ENCODE assay signal across 13 cellular contexts in the genomic region with DNA sequence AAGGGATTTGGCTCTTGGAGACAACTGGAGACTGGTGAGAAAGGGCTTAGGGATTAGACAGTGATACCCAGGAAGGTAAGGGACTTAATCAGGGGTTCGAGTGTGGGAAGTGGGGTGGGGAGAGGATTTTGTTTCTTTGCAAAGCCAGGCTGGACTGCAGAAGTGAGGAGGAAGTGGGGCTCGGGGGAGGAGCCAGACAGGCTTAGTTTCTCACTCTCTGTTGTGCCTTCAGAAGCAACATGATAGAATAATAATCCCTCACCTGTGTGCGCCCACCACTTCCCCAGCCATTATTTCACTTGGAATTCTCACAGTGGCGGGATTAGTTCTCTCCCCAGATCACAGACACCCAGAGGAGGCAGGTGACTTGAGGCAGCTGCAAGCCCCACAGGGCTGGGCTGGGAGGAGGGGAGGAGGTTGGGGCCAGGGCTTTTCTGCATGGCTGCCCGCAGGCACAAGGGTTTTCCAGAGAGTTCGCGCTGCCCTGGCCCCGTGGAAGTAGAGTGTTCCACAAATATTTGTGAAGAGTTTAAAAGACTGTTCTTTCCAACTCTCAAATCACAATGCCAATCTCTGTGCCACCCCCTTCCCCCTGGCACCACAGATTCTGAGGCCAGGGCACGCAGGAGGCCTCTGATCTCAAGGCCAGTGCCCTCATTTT. TPM values are rescaled to one million over a fixed set of nuclear protein-coding genes. Genes with fewer than 3 reads are reported as not detected.
DNase-seq lines count a peak whose midpoint lies in the region; ATAC-seq and TF ChIP-seq lines count a peak whose summit lies in the region.
"Had no signal": no experiment of that assay in that cellular context is flagged by ENCODE, and none has a peak within 500 bp of the region (broad histone marks: within the 10 kb centered on the region; RNA-seq: fewer than 3 reads in every experiment).

No MANE protein-coding gene starts in this region.

- peak; percentile 40 for ATAC-seq in activated naive CD8-positive, alpha-beta T cell treated with anti-CD3 and anti-CD28 coated beads, Interleukin-2, amount 10 ng/mL, durations not matched to agents 7 days and 5 days (ENCODE audit: low read depth)
- ATAC-seq: A549; activated CD4-positive, alpha-beta T cell treated with anti-CD3 and anti-CD28 coated beads for 36 hours had no signal

- POLR2A ChIA-PET in activated naive CD8-positive, alpha-beta T cell treated with anti-CD3 and anti-CD28 coated beads, Interleukin-2, amount 10 ng/mL, durations not matched to agents 7 days and 5 days (lab: Charles Lee): interaction anchor here (0.7 to 10.5 kb wide), 6 partner anchors 11 to 103 kb away, joined by 3 to 156 read pairs (median 7); a partner anchor contains a TSS

- H3K9me3 Mint-ChIP-seq in activated naive CD8-positive, alpha-beta T cell treated with anti-CD3 and anti-CD28 coated beads, Interleukin-2, amount 10 ng/mL, durations not matched to agents 7 days and 5 days: no peaks in the 10 kb centered on the region

- no peaks in the 10 kb centered on the region for H3K27me3 ChIP-seq in osteoblast (ENCODE audit: insufficient read depth, low read length)

- no peak overlapping the region for H3K4me2 ChIP-seq in osteoblast (ENCODE audit: insufficient read depth, low read length)
- H3K4me2 ChIP-seq: A549 had no signal

- H3K79me2 ChIP-seq in osteoblast (ENCODE audit: insufficient read depth, low read length): peaks cover 14% of the 10 kb centered on the region

- H3K4me1 ChIP-seq in osteoblast (ENCODE audit: insufficient read depth, low read length): peaks cover 10% of the 10 kb centered on the region

- peak overlapping the region; percentile 69 for H3K4me3 Mint-ChIP-seq in activated naive CD8-positive, alpha-beta T cell treated with anti-CD3 and anti-CD28 coated beads, Interleukin-2, amount 10 ng/mL, durations not matched to agents 7 days and 5 days
- H3K4me3 Mint-ChIP-seq: activated CD4-positive, alpha-beta T cell treated with anti-CD3 and anti-CD28 coated beads for 36 hours had no signal

- H3K27ac Mint-ChIP-seq in activated naive CD8-positive, alpha-beta T cell treated with anti-CD3 and anti-CD28 coated beads, Interleukin-2, amount 10 ng/mL, durations not matched to agents 7 days and 5 days: peak overlapping the region; percentile 93

- H4K20me1 ChIP-seq in osteoblast (ENCODE audit: insufficient read depth, low read length): peaks cover 3% of the 10 kb centered on the region

- TF ChIP-seq CTCF in osteoblast (IDR thresholded peaks at IDR 0.05; ENCODE audit: extremely low read depth, low read depth, low read length): no peak

- H3K36me3 ChIP-seq in KOPT-K1 (ENCODE audit: insufficient read depth, low read length): no peaks in the 10 kb centered on the region
- no peaks in the 10 kb centered on the region for H3K36me3 ChIP-seq in osteoblast (ENCODE audit: insufficient read depth, low read length)

- H3K27me3 Mint-ChIP-seq in activated naive CD8-positive, alpha-beta T cell treated with anti-CD3 and anti-CD28 coated beads, Interleukin-2, amount 10 ng/mL, durations not matched to agents 7 days and 5 days: no peaks in the 10 kb centered on the region
- H3K27me3 Mint-ChIP-seq: activated CD4-positive, alpha-beta T cell treated with anti-CD3 and anti-CD28 coated beads for 36 hours had no signal

- DNase-seq in NCI-H1417 (lab: John Stamatoyannopoulos, UW): peak in 2 of 3 experiments; percentile 3 to 8
- no peak for DNase-seq in NCI-H1417 treated with DMSO at 0.1 percent for 48 hours (lab: John Stamatoyannopoulos, UW)
- DNase-seq in activated naive CD8-positive, alpha-beta T cell treated with anti-CD3 and anti-CD28 coated beads, Interleukin-2, amount 10 ng/mL, durations not matched to agents 7 days and 5 days: peak; percentile 49
- peak; percentile 46 for DNase-seq in osteoblast (ENCODE audit: insufficient read length, low spot score, missing footprints)
- no peak for DNase-seq in dermis blood vessel endothelial cell
- DNase-seq in SK-N-DZ (ENCODE audit: low spot score): no peak
- no peak for DNase-seq in activated gamma-delta T cell (lab: John Stamatoyannopoulos, UW)
- DNase-seq: activated CD4-positive, alpha-beta T cell treated with anti-CD3 and anti-CD28 coated beads for 36 hours; effector CD8-positive, alpha-beta T cell; NCI-H2029 had no signal

- no peak overlapping the region for H2AFZ ChIP-seq in osteoblast (ENCODE audit: low read length)

- H3K4me1 Mint-ChIP-seq in activated naive CD8-positive, alpha-beta T cell treated with anti-CD3 and anti-CD28 coated beads, Interleukin-2, amount 10 ng/mL, durations not matched to agents 7 days and 5 days: peaks cover 37% of the 10 kb centered on the region

- H3K27ac ChIP-seq in KOPT-K1 (ENCODE audit: low read depth, low read length, poor library complexity, severe bottlenecking) (peak overlapping the region; percentile 41), osteoblast (ENCODE audit: low read depth, low read length) (no peak overlapping the region)
- H3K27ac ChIP-seq: HL-60 had no signal

- no peaks in the 10 kb centered on the region for H3K36me3 Mint-ChIP-seq in activated naive CD8-positive, alpha-beta T cell treated with anti-CD3 and anti-CD28 coated beads, Interleukin-2, amount 10 ng/mL, durations not matched to agents 7 days and 5 days

- no peak overlapping the region for H3K4me3 ChIP-seq in osteoblast (ENCODE audit: insufficient read depth, low read length)
- H3K4me3 ChIP-seq: A549 had no signal

- peaks cover 5% of the 10 kb centered on the region for H3K9me3 ChIP-seq in KOPT-K1 (ENCODE audit: insufficient read depth, low read length, poor library complexity, severe bottlenecking)
- H3K9me3 ChIP-seq in osteoblast (ENCODE audit: low read depth, low read length): no peaks in the 10 kb centered on the region

RNA-seq across cellular contexts. Expression of a gene that starts 4.0 kb away (rescaled TPM):
- 1 to 10 TPM; 9.9 TPM for total RNA-seq in activated naive CD8-positive, alpha-beta T cell treated with anti-CD3 and anti-CD28 coated beads, Interleukin-2, amount 10 ng/mL, durations not matched to agents 7 days and 5 days
- total RNA-seq in osteoblast: 16.6 and 19.2 TPM in 2 replicates
- total RNA-seq in dermis blood vessel endothelial cell: 16.2 and 17.0 TPM in 2 replicates
- polyA plus RNA-seq in SK-N-DZ (2014; cell fraction: cytosol; rRNA removed): 2.6 and 13.2 TPM in 2 replicates
- 3.6 and 4.2 TPM in 2 replicates for polyA plus RNA-seq in SK-N-DZ (2014; cell fraction: nucleus; rRNA removed)

RNA-seq across cellular contexts. Expression of a gene that starts 5.6 kb away (rescaled TPM):
- total RNA-seq in activated naive CD8-positive, alpha-beta T cell treated with anti-CD3 and anti-CD28 coated beads, Interleukin-2, amount 10 ng/mL, durations not matched to agents 7 days and 5 days: 10 to 100 TPM; 11.1 to 11.3 TPM
- total RNA-seq in osteoblast: 20.6 and 23.6 TPM in 2 replicates
- total RNA-seq in dermis blood vessel endothelial cell: 15.1 and 29.3 TPM in 2 replicates
- 20.7 and 26.5 TPM in 2 replicates for polyA plus RNA-seq in SK-N-DZ (2014; cell fraction: cytosol; rRNA removed)
- 81.1 and 92.8 TPM in 2 replicates for polyA plus RNA-seq in SK-N-DZ (2014; cell fraction: nucleus; rRNA removed)

RNA-seq across cellular contexts. Expression of a gene that starts 32.8 kb away (rescaled TPM):
- total RNA-seq in activated naive CD8-positive, alpha-beta T cell treated with anti-CD3 and anti-CD28 coated beads, Interleukin-2, amount 10 ng/mL, durations not matched to agents 7 days and 5 days: 10 to 100 TPM; 63.3 to 64.8 TPM
- total RNA-seq in osteoblast: 5.3 and 6.9 TPM in 2 replicates
- total RNA-seq in dermis blood vessel endothelial cell: 31.7 and 36.8 TPM in 2 replicates
- 58.6 and 61.0 TPM in 2 replicates for polyA plus RNA-seq in SK-N-DZ (2014; cell fraction: cytosol; rRNA removed)
- polyA plus RNA-seq in SK-N-DZ (2014; cell fraction: nucleus; rRNA removed): 29.3 and 42.1 TPM in 2 replicates

RNA-seq across cellular contexts. Expression of a gene that starts 36.0 kb away (rescaled TPM):
- total RNA-seq in activated naive CD8-positive, alpha-beta T cell treated with anti-CD3 and anti-CD28 coated beads, Interleukin-2, amount 10 ng/mL, durations not matched to agents 7 days and 5 days: 1 to 10 TPM; 4.0 to 4.7 TPM
- total RNA-seq in osteoblast (2.9 TPM in 2 replicates), dermis blood vessel endothelial cell (1.5 and 2.2 TPM in 2 replicates)
- 7.2 and 8.6 TPM in 2 replicates for polyA plus RNA-seq in SK-N-DZ (2014; cell fraction: cytosol; rRNA removed)
- polyA plus RNA-seq in SK-N-DZ (2014; cell fraction: nucleus; rRNA removed): 6.6 and 6.7 TPM in 2 replicates

RNA-seq across cellular contexts. Expression of a gene that starts 36.1 kb away (rescaled TPM):
- total RNA-seq in activated naive CD8-positive, alpha-beta T cell treated with anti-CD3 and anti-CD28 coated beads, Interleukin-2, amount 10 ng/mL, durations not matched to agents 7 days and 5 days: 100 to 1,000 TPM; 220 to 233 TPM
- total RNA-seq in osteoblast (21.7 and 30.6 TPM in 2 replicates), dermis blood vessel endothelial cell (17.5 and 34.9 TPM in 2 replicates)
- polyA plus RNA-seq in SK-N-DZ (2014; cell fraction: cytosol; rRNA removed): 17.6 and 31.0 TPM in 2 replicates
- polyA plus RNA-seq in SK-N-DZ (2014; cell fraction: nucleus; rRNA removed): 21.7 and 101 TPM in 2 replicates

Comparison
In these comparisons a context has a peak if more than half of its experiments do, and no peak if none do; other contexts are left out.
1. DNase-seq: peak in NCI-H1417 (2 of 3), activated naive CD8-positive, alpha-beta T cell treated with anti-CD3 and anti-CD28 coated beads, Interleukin-2, amount 10 ng/mL, durations not matched to agents 7 days and 5 days (single experiment) and osteoblast (single experiment); none in NCI-H1417 treated with DMSO at 0.1 percent for 48 hours (single experiment), dermis blood vessel endothelial cell (single experiment), SK-N-DZ (single experiment) and activated gamma-delta T cell (single experiment).